ENCODE assay signal across 8 cellular contexts in genomic region chr2:98608118-98608961, GRCh38. TPM values are rescaled to one million over a fixed set of nuclear protein-coding genes. Genes with fewer than 3 reads are reported as not detected.
DNase-seq lines count a peak whose midpoint lies in the region; ATAC-seq and TF ChIP-seq lines count a peak whose summit lies in the region.

Gene COA5, minus strand, starts transcription at chr2:98608512. Its CDS starts 107 bp downstream, at chr2:98608405.
Gene UNC50, plus strand, starts transcription at chr2:98608589. Its CDS starts 1,171 bp downstream, at chr2:98609760.

- peak; percentile 53 for TF ChIP-seq EP300 in neural cell (conservative IDR thresholded peaks at IDR 0.05; ENCODE audit: poor library complexity, severe bottlenecking)

- H3K27ac ChIP-seq in MM.1S (ENCODE audit: low read length) (peak within 1 kb of the TSS; percentile 76), neural cell (ENCODE audit: low read length) (peak within 1 kb of the TSS; percentile 94)

- H3K79me2 ChIP-seq in MM.1S (ENCODE audit: low read length) (peaks cover 50% of the 10 kb centered on the region), neural cell (replicated peaks; ENCODE audit: insufficient read depth, low read length) (peaks cover 56% of the 10 kb centered on the region)

- H2AFZ ChIP-seq in MM.1S (ENCODE audit: low read length) (peak within 1 kb of the TSS; percentile 77), neural cell (ENCODE audit: low read depth, low read length) (peak within 1 kb of the TSS; percentile 85)

- H3K9me2 ChIP-seq in MM.1S (replicated peaks; ENCODE audit: insufficient read depth, low read length), result no peaks in the 10 kb centered on the region
- H3K9me2 ChIP-seq in neural cell (ENCODE audit: insufficient read depth, low read length), result no peaks in the 10 kb centered on the region

- TF ChIP-seq CTCF in MM.1S (IDR thresholded peaks at IDR 0.05; ENCODE audit: low read length) (no peak), fibroblast of villous mesenchyme (IDR thresholded peaks at IDR 0.05; ENCODE audit: insufficient read depth, low read depth, low read length) (no peak), neural cell (IDR thresholded peaks at IDR 0.05; ENCODE audit: poor library complexity, severe bottlenecking) (peak; percentile 52)

- H3K9ac ChIP-seq in ES-I3 (ENCODE audit: low read depth, low read length), result peak within 1 kb of the TSS; percentile 99
- peak within 1 kb of the TSS; percentile 97 for H3K9ac ChIP-seq in MM.1S (ENCODE audit: low read length)
- peak within 1 kb of the TSS; percentile 96 for H3K9ac ChIP-seq in neural cell (ENCODE audit: low read length)

- H3K27me3 ChIP-seq in HAP-1 (ENCODE audit: low read depth) (no peaks in the 10 kb centered on the region), MM.1S (replicated peaks; ENCODE audit: insufficient read depth, low read length) (no peaks in the 10 kb centered on the region), neural cell (ENCODE audit: insufficient read depth, low read depth, low read length) (no peaks in the 10 kb centered on the region)

- no peaks in the 10 kb centered on the region for H3K27me3 Mint-ChIP-seq in stimulated activated naive CD8-positive, alpha-beta T cell treated with anti-CD3 and anti-CD28 coated beads, Interleukin-15, amount 100 ng/mL, for 72 hours

- no peak for TF ChIP-seq RAD21 in neural cell (conservative IDR thresholded peaks at IDR 0.05)

- H3K4me1 Mint-ChIP-seq in stimulated activated naive CD8-positive, alpha-beta T cell treated with anti-CD3 and anti-CD28 coated beads, Interleukin-15, amount 100 ng/mL, for 72 hours, result peaks cover 64% of the 10 kb centered on the region

- in situ Hi-C loops in HAP-1 (cut with MboI; ENCODE audit: low sequenced_read_pairs), result no loop called here

- peak within 1 kb of the TSS; percentile 85 for H3K4me2 ChIP-seq in MM.1S (ENCODE audit: low read depth, low read length)
- peak within 1 kb of the TSS; percentile 70 for H3K4me2 ChIP-seq in neural cell (ENCODE audit: low read length)

- no peaks in the 10 kb centered on the region for H3K9me3 ChIP-seq in ES-I3 (ENCODE audit: control insufficient read depth, insufficient read depth, low read length)
- no peaks in the 10 kb centered on the region for H3K9me3 ChIP-seq in HAP-1
- no peaks in the 10 kb centered on the region for H3K9me3 ChIP-seq in MM.1S (replicated peaks; ENCODE audit: insufficient read depth, low read length)
- H3K9me3 ChIP-seq in neural cell (ENCODE audit: low read length), result no peaks in the 10 kb centered on the region

- H3K4me1 ChIP-seq in ES-I3 (ENCODE audit: insufficient read depth, low read length) (peaks cover 16% of the 10 kb centered on the region), HAP-1 (peaks cover 11% of the 10 kb centered on the region), MM.1S (ENCODE audit: low read length) (peaks cover 13% of the 10 kb centered on the region)

- H3K9me3 Mint-ChIP-seq in stimulated activated naive CD8-positive, alpha-beta T cell treated with anti-CD3 and anti-CD28 coated beads, Interleukin-15, amount 100 ng/mL, for 72 hours, result no peaks in the 10 kb centered on the region

- H3K36me3 ChIP-seq in ES-I3 (ENCODE audit: insufficient read depth, low read length) (no peaks in the 10 kb centered on the region), HAP-1 (replicated peaks) (peaks cover 50% of the 10 kb centered on the region), MM.1S (replicated peaks; ENCODE audit: insufficient read depth, low read length) (no peaks in the 10 kb centered on the region; the same call in 1 of the 2 replicates), neural cell (ENCODE audit: insufficient read depth, low read length) (no peaks in the 10 kb centered on the region)

- ATAC-seq in stimulated activated naive CD8-positive, alpha-beta T cell treated with anti-CD3 and anti-CD28 coated beads, Interleukin-15, amount 100 ng/mL, for 72 hours, result peak; percentile 96

- H3K4me3 Mint-ChIP-seq in stimulated activated naive CD8-positive, alpha-beta T cell treated with anti-CD3 and anti-CD28 coated beads, Interleukin-15, amount 100 ng/mL, for 72 hours, result peak within 1 kb of the TSS; percentile 89 to 92

- peak within 1 kb of the TSS; percentile 98 for H3K27ac Mint-ChIP-seq in stimulated activated naive CD8-positive, alpha-beta T cell treated with anti-CD3 and anti-CD28 coated beads, Interleukin-15, amount 100 ng/mL, for 72 hours

- H3K4me3 ChIP-seq in HAP-1 (peak within 1 kb of the TSS; percentile 90), MM.1S (ENCODE audit: low read length) (peak within 1 kb of the TSS; percentile 98), fibroblast of villous mesenchyme (ENCODE audit: low read depth, low read length) (peak within 1 kb of the TSS; percentile 88), neural cell (ENCODE audit: low read length) (peak within 1 kb of the TSS; percentile 86)

- DNase-seq in HAP-1 (ENCODE audit: low spot score in 2 of 2) (peak; percentile 82 to 92), MM.1S (peak; percentile 93), SHP77 treated with DMSO at 0.1 percent for 48 hours (lab: John Stamatoyannopoulos, UW) (peak; percentile 67), fibroblast of villous mesenchyme (ENCODE audit: low read depth) (peak; percentile 95)
- peak; percentile 97 for DNase-seq in activated effector memory CD4-positive, alpha-beta T cell treated with anti-CD3 and anti-CD28 coated beads, Interleukin-2, amount 50 U/mL, for 16 hours
- peak; percentile 91 to 95 for DNase-seq in stimulated activated naive CD8-positive, alpha-beta T cell treated with anti-CD3 and anti-CD28 coated beads, Interleukin-15, amount 100 ng/mL, for 72 hours

- H4K20me1 ChIP-seq in MM.1S (ENCODE audit: insufficient read depth, low read length), result no peaks in the 10 kb centered on the region
- no peaks in the 10 kb centered on the region for H4K20me1 ChIP-seq in neural cell (ENCODE audit: insufficient read depth)

- peaks cover 10% of the 10 kb centered on the region for H3F3A ChIP-seq in MM.1S (ENCODE audit: insufficient read depth, low read length)
- no peaks in the 10 kb centered on the region for H3F3A ChIP-seq in neural cell (ENCODE audit: insufficient read depth, low read length, poor library complexity, severe bottlenecking)

TF ChIP-seq in neural cell, 6 proteins besides CTCF, POLR2A, EP300 and RAD21:
- TF ChIP-seq TAF1 (IDR thresholded peaks at IDR 0.05; ENCODE audit: low read depth), result peak; percentile 82
- peak; percentile 91 for TF ChIP-seq POLR2AphosphoS5 (IDR thresholded peaks at IDR 0.05)
- TF ChIP-seq EZH2 (IDR thresholded peaks at IDR 0.05; ENCODE audit: borderline replicate concordance, insufficient read depth, low read length, poor library complexity, severe bottlenecking), result no peak
- peak; percentile 91 for TF ChIP-seq REST (IDR thresholded peaks at IDR 0.05; ENCODE audit: borderline replicate concordance)
- TF ChIP-seq SMC3 (conservative IDR thresholded peaks at IDR 0.05; ENCODE audit: poor library complexity), result peak; percentile 67
- TF ChIP-seq MXI1 (conservative IDR thresholded peaks at IDR 0.05; ENCODE audit: poor library complexity, severe bottlenecking), result peak; percentile 92

RNA-seq across cellular contexts. Expression of gene COA5, which starts in this region (rescaled TPM):
- total RNA-seq in fibroblast of villous mesenchyme, result 12.6 and 19.0 TPM in 2 replicates
- 160 and 165 TPM in 2 replicates for polyA plus RNA-seq in neural cell
- 62.8 and 74.9 TPM in 2 replicates for polyA minus RNA-seq in neural cell

RNA-seq across cellular contexts. Expression of gene UNC50, which starts in this region (rescaled TPM):
- total RNA-seq in fibroblast of villous mesenchyme, result 30.6 and 46.2 TPM in 2 replicates
- 111 and 123 TPM in 2 replicates for polyA plus RNA-seq in neural cell
- polyA minus RNA-seq in neural cell, result 49.9 and 64.0 TPM in 2 replicates

Comparison
In these comparisons a context has a peak if more than half of its experiments do, and no peak if none do; other contexts are left out.
1. Peak in every context shown above with its lines: DNase-seq, ATAC-seq, H3K4me3 ChIP-seq and H3K27ac ChIP-seq.